28 cellular contexts compared by ENCODE assay signal in genomic region chr3:27293954-27294353, GRCh38.
A peak's percentile ranks its signal among the peaks of the same experiment; 100 is the strongest.
DNase-seq lines count a peak whose midpoint lies in the region; ATAC-seq and TF ChIP-seq lines count a peak whose summit lies in the region.
"Had no signal": no experiment of that assay in that cellular context is flagged by ENCODE, and none has a peak within 500 bp of the region (broad histone marks: within the 10 kb centered on the region; RNA-seq: fewer than 3 reads in every experiment).

No MANE protein-coding gene starts in this region.

- H3K27me3 ChIP-seq in tibial artery = no peaks in the 10 kb centered on the region
- H3K27me3 ChIP-seq: gastrocnemius medialis, Peyer's patch, sigmoid colon, SJCRH30 had no signal

- DNase-seq in activated CD4-positive, alpha-beta T cell treated with anti-CD3 and anti-CD28 coated beads, Interleukin-2, amount 10 ng/mL, durations not matched to agents 24 days and 14 days = peak; percentile 36
- DNase-seq in activated CD4-positive, alpha-beta T cell treated with anti-CD3 and anti-CD28 coated beads, Interleukin-2, amount 50 U/mL, for 48 hours = no peak
- DNase-seq in brain pericyte (ENCODE audit: low read depth, low spot score) = peak; percentile 24
- DNase-seq in fibroblast of the conjunctiva (ENCODE audit: low read depth) = peak; percentile 43
- DNase-seq in tibial artery = no peak
- DNase-seq in nucleus accumbens (lab: John Stamatoyannopoulos, UW) = no peak
- DNase-seq: 8988T; activated CD4-positive, alpha-beta T cell treated with anti-CD3 and anti-CD28 coated beads for 48 hours; activated naive CD4-positive, alpha-beta T cell treated with Interleukin-2 at 50 U/mL for 16 hours; activated T-cell treated with anti-CD3 and anti-CD28 coated beads, Interleukin-2, amount 50 U/mL, for 72 hours; CD4-positive, alpha-beta memory T cell; DMS 273 treated with DMSO at 0.1 percent for 48 hours; gastrocnemius medialis; islet precursor cell; MV-4-11; NCI-H524; NK-92 treated with Interleukin-12 subunit alpha and Interleukin-12 subunit beta, amount 100 ng/mL, for 24 hours; Peyer's patch; posterior cingulate gyrus; sigmoid colon; stimulated activated CD4-positive, alpha-beta T cell treated with anti-CD3 and anti-CD28 coated beads, Interleukin-15, amount 100 ng/mL, for 24 hours; trophoblast cell had no signal

- no peak overlapping the region for H3K27ac Mint-ChIP-seq in activated CD4-positive, alpha-beta T cell treated with anti-CD3 and anti-CD28 coated beads, Interleukin-2, amount 10 ng/mL, durations not matched to agents 24 days and 14 days
- H3K27ac Mint-ChIP-seq: activated T-cell treated with anti-CD3 and anti-CD28 coated beads, Interleukin-2, amount 50 U/mL, for 72 hours; CD4-positive, alpha-beta memory T cell; T-helper 1 cell treated with Interleukin-12 subunit alpha and Interleukin-12 subunit beta and Interleukin-4 antibody, amounts not matched to agents 30 μg/mL and 1 μg/mL, for 36 hours had no signal

- H3K4me1 ChIP-seq in tibial artery = peaks cover 0 to 34% (median 11%) of the 10 kb centered on the region in 4 donors
- H3K4me1 ChIP-seq: gastrocnemius medialis, Peyer's patch, SJCRH30 had no signal

- TF ChIP-seq CTCF in tibial artery (IDR thresholded peaks at IDR 0.05) = no peak

- H3K4me3 ChIP-seq in tibial artery = no peak overlapping the region
- H3K4me3 ChIP-seq: gastrocnemius medialis, lung, Peyer's patch, sigmoid colon, SJCRH30 had no signal

- no peaks in the 10 kb centered on the region for H3K4me1 Mint-ChIP-seq in activated CD4-positive, alpha-beta T cell treated with anti-CD3 and anti-CD28 coated beads, Interleukin-2, amount 10 ng/mL, durations not matched to agents 24 days and 14 days
- H3K4me1 Mint-ChIP-seq: CD4-positive, alpha-beta memory T cell; central memory CD8-positive, alpha-beta T cell had no signal

- no peaks in the 10 kb centered on the region for H3K36me3 Mint-ChIP-seq in activated CD4-positive, alpha-beta T cell treated with anti-CD3 and anti-CD28 coated beads, Interleukin-2, amount 10 ng/mL, durations not matched to agents 24 days and 14 days (ENCODE audit: low read depth)

- peak overlapping the region; percentile 17 to 23 for H3K27ac ChIP-seq in tibial artery
- H3K27ac ChIP-seq: gastrocnemius medialis, Peyer's patch, SJCRH30 had no signal

- ATAC-seq in HG02840 (IDR thresholded peaks at IDR 0.05; ENCODE audit: low FRiP score, unreplicated experiment) (no peak), SK-N-SH treated with all-trans-retinoic acid at 6 μM for 48 hours (no peak)
- ATAC-seq: activated T-cell treated with anti-CD3 and anti-CD28 coated beads, Interleukin-2, amount 50 U/mL, for 72 hours; gastrocnemius medialis had no signal

- no peak overlapping the region for H3K4me3 Mint-ChIP-seq in activated CD4-positive, alpha-beta T cell treated with anti-CD3 and anti-CD28 coated beads, Interleukin-2, amount 10 ng/mL, durations not matched to agents 24 days and 14 days
- H3K4me3 Mint-ChIP-seq: activated T-cell treated with anti-CD3 and anti-CD28 coated beads, Interleukin-2, amount 50 U/mL, for 72 hours; CD4-positive, alpha-beta memory T cell; central memory CD8-positive, alpha-beta T cell; T-helper 1 cell treated with Interleukin-12 subunit alpha and Interleukin-12 subunit beta and Interleukin-4 antibody, amounts not matched to agents 30 μg/mL and 1 μg/mL, for 36 hours had no signal

- H3K9me3 ChIP-seq in tibial artery = no peaks in the 10 kb centered on the region
- H3K9me3 ChIP-seq: gastrocnemius medialis, Peyer's patch, sigmoid colon, SJCRH30 had no signal

- no peaks in the 10 kb centered on the region for H3K36me3 ChIP-seq in tibial artery
- H3K36me3 ChIP-seq: Peyer's patch, SJCRH30 had no signal

- intact Hi-C loops in activated CD4-positive, alpha-beta T cell treated with anti-CD3 and anti-CD28 coated beads, Interleukin-2, amount 10 ng/mL, durations not matched to agents 24 days and 14 days (cut with micrococcal nuclease) = no loop called here
- intact Hi-C loops in tibial artery (cut with DNase I; ENCODE audit: low total_unique reads) = no loop called here

- no peaks in the 10 kb centered on the region for H3K27me3 Mint-ChIP-seq in activated CD4-positive, alpha-beta T cell treated with anti-CD3 and anti-CD28 coated beads, Interleukin-2, amount 10 ng/mL, durations not matched to agents 24 days and 14 days
- H3K27me3 Mint-ChIP-seq: CD4-positive, alpha-beta memory T cell; central memory CD8-positive, alpha-beta T cell had no signal

- no peaks in the 10 kb centered on the region for H3K9me3 Mint-ChIP-seq in activated CD4-positive, alpha-beta T cell treated with anti-CD3 and anti-CD28 coated beads, Interleukin-2, amount 10 ng/mL, durations not matched to agents 24 days and 14 days
- H3K9me3 Mint-ChIP-seq: central memory CD8-positive, alpha-beta T cell had no signal

TF ChIP-seq in SK-N-SH treated with all-trans-retinoic acid at 6 μM for 48 hours, 23 proteins besides CTCF, POLR2A, EP300 and RAD21:
- no peak for TF ChIP-seq ISL1 (CRISPR knock-in tag; IDR thresholded peaks at IDR 0.05)
- no peak for TF ChIP-seq POU6F1 (CRISPR knock-in tag; IDR thresholded peaks at IDR 0.05; ENCODE audit: borderline replicate concordance, low read depth)
- TF ChIP-seq CSRNP3 (CRISPR knock-in tag; IDR thresholded peaks at IDR 0.05) = no peak
- TF ChIP-seq GLIS3 (CRISPR knock-in tag; IDR thresholded peaks at IDR 0.05) = no peak
- no peak for TF ChIP-seq OSR1 (CRISPR knock-in tag; IDR thresholded peaks at IDR 0.05)
- no peak for TF ChIP-seq SNAI2 (CRISPR knock-in tag; IDR thresholded peaks at IDR 0.05)
- TF ChIP-seq TOX (CRISPR knock-in tag; IDR thresholded peaks at IDR 0.05; ENCODE audit: borderline replicate concordance) = no peak
- no peak for TF ChIP-seq RARB (CRISPR knock-in tag; IDR thresholded peaks at IDR 0.05)
TF ChIP-seq in SK-N-SH treated with all-trans-retinoic acid at 6 μM for 48 hours: peak in this region for 0.

Comparison
In these comparisons a context has a peak if more than half of its experiments do, and no peak if none do; other contexts are left out.
1. DNase-seq: peak in activated CD4-positive, alpha-beta T cell treated with anti-CD3 and anti-CD28 coated beads, Interleukin-2, amount 10 ng/mL, durations not matched to agents 24 days and 14 days (single experiment), brain pericyte (single experiment) and fibroblast of the conjunctiva (single experiment); none in activated CD4-positive, alpha-beta T cell treated with anti-CD3 and anti-CD28 coated beads, Interleukin-2, amount 50 U/mL, for 48 hours (0 of 2), tibial artery (0 of 2) and nucleus accumbens (0 of 56).